ENCODE assay signal across 24 cellular contexts in genomic region chr13:33453911-33454310, GRCh38.
DNase-seq lines count a peak whose midpoint lies in the region; ATAC-seq and TF ChIP-seq lines count a peak whose summit lies in the region.
"Had no signal": no experiment of that assay in that cellular context is flagged by ENCODE, and none has a peak within 500 bp of the region (broad histone marks: within the 10 kb centered on the region; RNA-seq: fewer than 3 reads in every experiment).

No MANE protein-coding gene starts in this region.

- CTCF ChIA-PET in RWPE1 (lab: Yijun Ruan, JAX) = no interaction called here

- no peak overlapping the region for H3K4me3 ChIP-seq in fibroblast of mammary gland (ENCODE audit: control insufficient read depth, low read depth, low read length)
- H3K4me3 ChIP-seq in rectal smooth muscle tissue (ENCODE audit: low read length) = no peak overlapping the region
- H3K4me3 ChIP-seq: dorsolateral prefrontal cortex, heart left ventricle, pancreas, sigmoid colon, SK-N-MC had no signal

- no peaks in the 10 kb centered on the region for H3K27me3 ChIP-seq in rectal smooth muscle tissue (ENCODE audit: control insufficient read depth, insufficient read depth, low read length)
- H3K27me3 ChIP-seq: BE2C, dorsolateral prefrontal cortex, heart left ventricle, pancreas, sigmoid colon had no signal

- POLR2A ChIA-PET in RWPE1 (lab: Yijun Ruan, JAX; ENCODE audit: low non-redundant PET) = no interaction called here

- ATAC-seq in SK-N-SH treated with all-trans-retinoic acid at 6 μM for 48 hours (peak; percentile 39; the same call in 2 of the 3 replicates), GM19455 (IDR thresholded peaks at IDR 0.05; ENCODE audit: unreplicated experiment) (no peak), omental fat pad (ENCODE audit: low FRiP score) (no peak)
- ATAC-seq: natural killer cell; stimulated activated naive CD8-positive, alpha-beta T cell treated with anti-CD3 and anti-CD28 coated beads, Interleukin-15, amount 100 ng/mL, for 72 hours had no signal

- no peak for TF ChIP-seq CTCF in fibroblast of mammary gland (conservative IDR thresholded peaks at IDR 0.05; ENCODE audit: control insufficient read depth, insufficient read depth, low read depth, low read length)
- TF ChIP-seq CTCF in RWPE1 (conservative IDR thresholded peaks at IDR 0.05; ENCODE audit: low read depth) = no peak
- TF ChIP-seq CTCF in omental fat pad (IDR thresholded peaks at IDR 0.05) = no peak

- H3K9ac ChIP-seq in rectal smooth muscle tissue (ENCODE audit: low read length) = no peak overlapping the region

- peaks cover 26% of the 10 kb centered on the region for H3K4me1 ChIP-seq in rectal smooth muscle tissue (ENCODE audit: control insufficient read depth, insufficient read depth, low read length)
- H3K4me1 ChIP-seq: BE2C had no signal

- H3K27ac ChIP-seq in rectal smooth muscle tissue (ENCODE audit: low read depth, low read length) (peak overlapping the region; percentile 64), RWPE1 (no peak overlapping the region), caudate nucleus (ENCODE audit: low read depth, low read length) (no peak overlapping the region)
- H3K27ac ChIP-seq: pancreas, SK-N-MC had no signal

- no peaks in the 10 kb centered on the region for H3K36me3 ChIP-seq in rectal smooth muscle tissue (ENCODE audit: control insufficient read depth, insufficient read depth, low read length)
- H3K36me3 ChIP-seq: BE2C, heart left ventricle, pancreas, sigmoid colon had no signal

- DNase-seq in EL = peak; percentile 28
- peak; percentile 58 for DNase-seq in fibroblast of mammary gland (ENCODE audit: low read depth)
- no peak for DNase-seq in RWPE1 (ENCODE audit: low spot score)
- no peak for DNase-seq in caudate nucleus (lab: John Stamatoyannopoulos, UW)
- DNase-seq in omental fat pad (ENCODE audit: low spot score) = no peak
- DNase-seq: activated CD4-positive, alpha-beta T cell treated with anti-CD3 and anti-CD28 coated beads for 48 hours; activated naive CD4-positive, alpha-beta T cell treated with anti-CD3 and anti-CD28 coated beads for 36 hours; BE2C; COR-L47; dorsolateral prefrontal cortex; heart left ventricle; natural killer cell; NCI-H1092 treated with DMSO at 0.1 percent for 48 hours; NCI-H187 treated with DMSO at 0.1 percent for 48 hours; NCI-H69; pancreas; stimulated activated naive CD8-positive, alpha-beta T cell treated with anti-CD3 and anti-CD28 coated beads, Interleukin-15, amount 100 ng/mL, for 72 hours; T-helper 2 cell; trophoblast cell had no signal

TF ChIP-seq in SK-N-SH treated with all-trans-retinoic acid at 6 μM for 48 hours, 23 proteins besides CTCF, POLR2A, EP300 and RAD21:
- TF ChIP-seq PATZ1 (CRISPR knock-in tag; IDR thresholded peaks at IDR 0.05; ENCODE audit: borderline replicate concordance) (no peak), ISL1 (CRISPR knock-in tag; IDR thresholded peaks at IDR 0.05) (no peak), BACH2 (CRISPR knock-in tag; IDR thresholded peaks at IDR 0.05; ENCODE audit: borderline replicate concordance) (no peak), CSDC2 (CRISPR knock-in tag; IDR thresholded peaks at IDR 0.05) (no peak), ZNF565 (CRISPR knock-in tag; conservative IDR thresholded peaks at IDR 0.05; ENCODE audit: low read depth) (no peak), OSR1 (CRISPR knock-in tag; IDR thresholded peaks at IDR 0.05) (no peak), RARB (CRISPR knock-in tag; IDR thresholded peaks at IDR 0.05) (no peak), ZFP3 (CRISPR knock-in tag; IDR thresholded peaks at IDR 0.05) (no peak), GLIS3 (CRISPR knock-in tag; IDR thresholded peaks at IDR 0.05) (no peak), CREB5 (CRISPR knock-in tag; IDR thresholded peaks at IDR 0.05; ENCODE audit: low read depth) (no peak), TCF4 (CRISPR knock-in tag; IDR thresholded peaks at IDR 0.05; ENCODE audit: borderline replicate concordance) (no peak), TOX (CRISPR knock-in tag; IDR thresholded peaks at IDR 0.05; ENCODE audit: borderline replicate concordance) (no peak), SNAI2 (CRISPR knock-in tag; IDR thresholded peaks at IDR 0.05) (no peak), ZNF8 (CRISPR knock-in tag; IDR thresholded peaks at IDR 0.05) (no peak), TSHZ2 (CRISPR knock-in tag; IDR thresholded peaks at IDR 0.05) (no peak)
- TF ChIP-seq, protein P1, sequence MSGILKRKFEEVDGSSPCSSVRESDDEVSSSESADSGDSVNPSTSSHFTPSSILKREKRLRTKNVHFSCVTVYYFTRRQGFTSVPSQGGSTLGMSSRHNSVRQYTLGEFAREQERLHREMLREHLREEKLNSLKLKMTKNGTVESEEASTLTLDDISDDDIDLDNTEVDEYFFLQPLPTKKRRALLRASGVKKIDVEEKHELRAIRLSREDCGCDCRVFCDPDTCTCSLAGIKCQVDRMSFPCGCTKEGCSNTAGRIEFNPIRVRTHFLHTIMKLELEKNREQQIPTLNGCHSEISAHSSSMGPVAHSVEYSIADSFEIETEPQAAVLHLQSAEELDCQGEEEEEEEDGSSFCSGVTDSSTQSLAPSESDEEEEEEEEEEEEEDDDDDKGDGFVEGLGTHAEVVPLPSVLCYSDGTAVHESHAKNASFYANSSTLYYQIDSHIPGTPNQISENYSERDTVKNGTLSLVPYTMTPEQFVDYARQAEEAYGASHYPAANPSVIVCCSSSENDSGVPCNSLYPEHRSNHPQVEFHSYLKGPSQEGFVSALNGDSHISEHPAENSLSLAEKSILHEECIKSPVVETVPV (CRISPR knock-in tag; IDR thresholded peaks at IDR 0.05) = no peak

Comparison
In these comparisons a context has a peak if more than half of its experiments do, and no peak if none do; other contexts are left out.
1. DNase-seq: peak in EL (single experiment) and fibroblast of mammary gland (single experiment); none in RWPE1 (single experiment), caudate nucleus (0 of 61) and omental fat pad (single experiment).